Comparison of ENCODE assay signal across 1 cellular context in the genomic region with DNA sequence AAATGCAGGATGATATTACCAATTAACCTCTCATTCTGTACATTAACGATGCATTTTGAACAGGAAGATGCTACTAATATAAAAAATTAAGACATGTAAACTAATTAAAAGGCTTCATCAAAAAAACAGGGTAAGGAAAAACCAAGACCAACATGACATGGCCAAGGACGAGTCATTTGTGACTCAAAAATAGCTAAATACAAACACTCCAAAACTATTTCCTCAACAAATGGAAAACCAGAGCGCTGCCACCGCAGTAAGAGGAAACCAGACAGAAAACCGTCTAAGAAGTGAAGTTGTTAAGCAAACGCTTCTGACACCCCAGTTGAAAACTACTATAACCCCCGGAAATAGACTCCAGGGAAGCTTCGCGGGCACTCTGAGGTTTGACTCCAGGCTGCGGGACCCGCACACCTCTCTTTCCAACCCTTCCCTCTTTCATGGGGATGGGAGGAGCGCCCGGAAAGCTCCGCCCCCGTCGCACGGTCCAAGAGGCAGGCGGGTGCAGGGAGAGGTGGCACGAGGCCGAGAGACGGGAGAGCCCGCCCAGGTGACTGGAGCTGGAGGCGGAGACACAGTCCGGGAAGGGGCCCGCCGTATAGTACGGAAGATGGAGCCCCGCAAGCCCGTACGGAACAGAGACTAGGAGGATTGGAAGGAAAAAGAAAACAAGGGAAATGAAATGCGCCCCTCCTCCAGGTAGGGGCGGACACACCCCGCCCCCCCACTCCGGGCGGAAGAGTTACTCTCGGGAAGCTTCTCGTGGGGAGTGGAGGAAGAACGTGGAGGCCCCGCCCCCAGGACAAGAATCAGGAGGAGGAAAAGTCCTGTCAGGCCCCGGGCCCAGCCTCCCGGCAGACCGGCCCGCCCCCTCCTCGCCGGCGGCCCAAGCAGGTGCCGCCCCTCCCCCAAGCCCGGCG.
TF ChIP-seq lines count a peak whose summit lies in the region.

No MANE protein-coding gene starts in this region.

TF ChIP-seq in HepG2, 621 proteins besides CTCF, POLR2A, EP300 and RAD21 (continued from another document and continues in another):
- TF ChIP-seq ZNF142 (CRISPR knock-in tag; IDR thresholded peaks at IDR 0.05) (no peak), ZBTB26 (CRISPR knock-in tag; IDR thresholded peaks at IDR 0.05; ENCODE audit: borderline replicate concordance) (no peak), ZNF331 (CRISPR knock-in tag; IDR thresholded peaks at IDR 0.05) (no peak), CCDC6 (CRISPR knock-in tag; IDR thresholded peaks at IDR 0.05) (peak; percentile 8; the same call in 1 of the 2 replicates), HOXA9 (CRISPR knock-in tag; IDR thresholded peaks at IDR 0.05; ENCODE audit: borderline replicate concordance) (0 out of 2 replicates have a peak, but pooled peaks have one; percentile 64), MTF1 (CRISPR knock-in tag; IDR thresholded peaks at IDR 0.05) (no peak), BCL6 (CRISPR knock-in tag; IDR thresholded peaks at IDR 0.05) (no peak), DRAP1 (CRISPR knock-in tag; IDR thresholded peaks at IDR 0.05) (peak; percentile 60; the same call in 1 of the 2 replicates), TP53 (CRISPR knock-in tag; conservative IDR thresholded peaks at IDR 0.05) (no peak), ZBTB42 (CRISPR knock-in tag; IDR thresholded peaks at IDR 0.05) (no peak), NCOA1 (CRISPR knock-in tag; IDR thresholded peaks at IDR 0.05) (no peak), CENPX (CRISPR knock-in tag; IDR thresholded peaks at IDR 0.05) (no peak), NPAS2 (CRISPR knock-in tag; IDR thresholded peaks at IDR 0.05; ENCODE audit: borderline replicate concordance) (no peak), E2F5 (CRISPR knock-in tag; conservative IDR thresholded peaks at IDR 0.05) (no peak), MEIS2 (CRISPR knock-in tag; IDR thresholded peaks at IDR 0.05) (0 out of 2 replicates have a peak, but pooled peaks have one; percentile 8), KDM3A (CRISPR knock-in tag; IDR thresholded peaks at IDR 0.05; ENCODE audit: low read depth) (no peak), SALL2 (CRISPR knock-in tag; IDR thresholded peaks at IDR 0.05) (no peak), ZBTB1 (CRISPR knock-in tag; IDR thresholded peaks at IDR 0.05; ENCODE audit: borderline replicate concordance) (no peak), SP5 (CRISPR knock-in tag; IDR thresholded peaks at IDR 0.05; ENCODE audit: borderline replicate concordance, low read depth) (peak; percentile 77), ZNF605 (CRISPR knock-in tag; IDR thresholded peaks at IDR 0.05) (no peak), CBFB (CRISPR knock-in tag; IDR thresholded peaks at IDR 0.05) (0 out of 2 replicates have a peak, but pooled peaks have one; percentile 44), CEBPB (IDR thresholded peaks at IDR 0.05; ENCODE audit: borderline replicate concordance, low read depth, low read length) (no peak), SPEN (CRISPR knock-in tag; IDR thresholded peaks at IDR 0.05; ENCODE audit: low read depth) (peak; percentile 44; the same call in 1 of the 2 replicates), ZNF33B (CRISPR knock-in tag; IDR thresholded peaks at IDR 0.05) (no peak), MATR3 (CRISPR knock-in tag; IDR thresholded peaks at IDR 0.05) (no peak), RBAK (CRISPR knock-in tag; IDR thresholded peaks at IDR 0.05) (no peak), ZNF20 (CRISPR knock-in tag; IDR thresholded peaks at IDR 0.05) (no peak), SP140L (CRISPR knock-in tag; IDR thresholded peaks at IDR 0.05; ENCODE audit: borderline replicate concordance) (no peak), SMAD1 (CRISPR knock-in tag; IDR thresholded peaks at IDR 0.05; ENCODE audit: borderline replicate concordance, low read depth) (no peak), POLR2G (IDR thresholded peaks at IDR 0.05; ENCODE audit: low read depth, low read length) (peak; percentile 74), CHCHD3 (CRISPR knock-in tag; IDR thresholded peaks at IDR 0.05) (no peak), MYNN (CRISPR knock-in tag; IDR thresholded peaks at IDR 0.05; ENCODE audit: low read depth) (no peak), ZNF24 (IDR thresholded peaks at IDR 0.05) (no peak), ZNF639 (CRISPR knock-in tag; conservative IDR thresholded peaks at IDR 0.05) (no peak), HNRNPH1 (optimal IDR thresholded peaks at IDR 0.05; ENCODE audit: low read depth, low read length) (no peak), FOXO4 (CRISPR knock-in tag; conservative IDR thresholded peaks at IDR 0.05) (no peak), ATM (IDR thresholded peaks at IDR 0.05; ENCODE audit: borderline replicate concordance) (no peak)
- TF ChIP-seq, protein P1, sequence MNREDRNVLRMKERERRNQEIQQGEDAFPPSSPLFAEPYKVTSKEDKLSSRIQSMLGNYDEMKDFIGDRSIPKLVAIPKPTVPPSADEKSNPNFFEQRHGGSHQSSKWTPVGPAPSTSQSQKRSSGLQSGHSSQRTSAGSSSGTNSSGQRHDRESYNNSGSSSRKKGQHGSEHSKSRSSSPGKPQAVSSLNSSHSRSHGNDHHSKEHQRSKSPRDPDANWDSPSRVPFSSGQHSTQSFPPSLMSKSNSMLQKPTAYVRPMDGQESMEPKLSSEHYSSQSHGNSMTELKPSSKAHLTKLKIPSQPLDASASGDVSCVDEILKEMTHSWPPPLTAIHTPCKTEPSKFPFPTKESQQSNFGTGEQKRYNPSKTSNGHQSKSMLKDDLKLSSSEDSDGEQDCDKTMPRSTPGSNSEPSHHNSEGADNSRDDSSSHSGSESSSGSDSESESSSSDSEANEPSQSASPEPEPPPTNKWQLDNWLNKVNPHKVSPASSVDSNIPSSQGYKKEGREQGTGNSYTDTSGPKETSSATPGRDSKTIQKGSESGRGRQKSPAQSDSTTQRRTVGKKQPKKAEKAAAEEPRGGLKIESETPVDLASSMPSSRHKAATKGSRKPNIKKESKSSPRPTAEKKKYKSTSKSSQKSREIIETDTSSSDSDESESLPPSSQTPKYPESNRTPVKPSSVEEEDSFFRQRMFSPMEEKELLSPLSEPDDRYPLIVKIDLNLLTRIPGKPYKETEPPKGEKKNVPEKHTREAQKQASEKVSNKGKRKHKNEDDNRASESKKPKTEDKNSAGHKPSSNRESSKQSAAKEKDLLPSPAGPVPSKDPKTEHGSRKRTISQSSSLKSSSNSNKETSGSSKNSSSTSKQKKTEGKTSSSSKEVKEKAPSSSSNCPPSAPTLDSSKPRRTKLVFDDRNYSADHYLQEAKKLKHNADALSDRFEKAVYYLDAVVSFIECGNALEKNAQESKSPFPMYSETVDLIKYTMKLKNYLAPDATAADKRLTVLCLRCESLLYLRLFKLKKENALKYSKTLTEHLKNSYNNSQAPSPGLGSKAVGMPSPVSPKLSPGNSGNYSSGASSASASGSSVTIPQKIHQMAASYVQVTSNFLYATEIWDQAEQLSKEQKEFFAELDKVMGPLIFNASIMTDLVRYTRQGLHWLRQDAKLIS (CRISPR knock-in tag; IDR thresholded peaks at IDR 0.05) = no peak
- TF ChIP-seq, protein P2, sequence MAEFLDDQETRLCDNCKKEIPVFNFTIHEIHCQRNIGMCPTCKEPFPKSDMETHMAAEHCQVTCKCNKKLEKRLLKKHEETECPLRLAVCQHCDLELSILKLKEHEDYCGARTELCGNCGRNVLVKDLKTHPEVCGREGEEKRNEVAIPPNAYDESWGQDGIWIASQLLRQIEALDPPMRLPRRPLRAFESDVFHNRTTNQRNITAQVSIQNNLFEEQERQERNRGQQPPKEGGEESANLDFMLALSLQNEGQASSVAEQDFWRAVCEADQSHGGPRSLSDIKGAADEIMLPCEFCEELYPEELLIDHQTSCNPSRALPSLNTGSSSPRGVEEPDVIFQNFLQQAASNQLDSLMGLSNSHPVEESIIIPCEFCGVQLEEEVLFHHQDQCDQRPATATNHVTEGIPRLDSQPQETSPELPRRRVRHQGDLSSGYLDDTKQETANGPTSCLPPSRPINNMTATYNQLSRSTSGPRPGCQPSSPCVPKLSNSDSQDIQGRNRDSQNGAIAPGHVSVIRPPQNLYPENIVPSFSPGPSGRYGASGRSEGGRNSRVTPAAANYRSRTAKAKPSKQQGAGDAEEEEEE (CRISPR knock-in tag; IDR thresholded peaks at IDR 0.05; ENCODE audit: borderline replicate concordance) = no peak
